In genomic region chr9:110105107-110105506, GRCh38 we compare ENCODE assay signal across 16 cellular contexts.
DNase-seq lines count a peak whose midpoint lies in the region; ATAC-seq and TF ChIP-seq lines count a peak whose summit lies in the region.
"Had no signal": no experiment of that assay in that cellular context is flagged by ENCODE, and none has a peak within 500 bp of the region (broad histone marks: within the 10 kb centered on the region; RNA-seq: fewer than 3 reads in every experiment).

No MANE protein-coding gene starts in this region.

- DNase-seq in HFFc6 (peak; percentile 65), brain microvascular endothelial cell (peak; percentile 63), hepatic stellate cell (ENCODE audit: low spot score) (peak; percentile 55), LoVo (ENCODE audit: low spot score) (no peak), SIG-M5 (lab: John Stamatoyannopoulos, UW) (no peak)
- no peak for DNase-seq in stimulated activated naive B cell treated with anti-CD40 and anti-IgM and Interleukin-4, amounts not matched to agents 10 μg/mL and 1 μg/mL and 100 μg/mL, for 72 hours
- DNase-seq: activated naive CD4-positive, alpha-beta T cell treated with Interleukin-2 at 50 U/mL for 16 hours; CD8-positive, alpha-beta T cell; natural killer cell; NK-92 treated with Interleukin-12 subunit alpha and Interleukin-12 subunit beta, amount 100 ng/mL, for 24 hours; retina; SJCRH30; stimulated activated CD4-positive, alpha-beta T cell treated with anti-CD3 and anti-CD28 coated beads, Interleukin-1b, Interleukin-23, amount 100 ng/mL, for 48 hours had no signal

- H3K36me3 ChIP-seq in brain microvascular endothelial cell (replicated peaks), result peaks cover 14% of the 10 kb centered on the region
- H3K36me3 ChIP-seq: cardiac muscle cell had no signal

- H3K4me1 Mint-ChIP-seq in HFFc6 (ENCODE audit: low read depth), result peaks cover 79% of the 10 kb centered on the region
- peaks cover 45 to 75% of the 10 kb centered on the region in 2 donors for H3K4me1 Mint-ChIP-seq in stimulated activated naive B cell treated with anti-CD40 and anti-IgM and Interleukin-4, amounts not matched to agents 10 μg/mL and 1 μg/mL and 100 μg/mL, for 72 hours
- H3K4me1 Mint-ChIP-seq: natural killer cell had no signal

- H3K9me3 Mint-ChIP-seq in HFFc6, result no peaks in the 10 kb centered on the region
- no peaks in the 10 kb centered on the region for H3K9me3 Mint-ChIP-seq in stimulated activated naive B cell treated with anti-CD40 and anti-IgM and Interleukin-4, amounts not matched to agents 10 μg/mL and 1 μg/mL and 100 μg/mL, for 72 hours
- H3K9me3 Mint-ChIP-seq: CD8-positive, alpha-beta T cell; natural killer cell had no signal

- peak overlapping the region; percentile 88 for H3K27ac Mint-ChIP-seq in HFFc6
- peak overlapping the region; percentile 14 for H3K27ac Mint-ChIP-seq in stimulated activated naive B cell treated with anti-CD40 and anti-IgM and Interleukin-4, amounts not matched to agents 10 μg/mL and 1 μg/mL and 100 μg/mL, for 72 hours
- H3K27ac Mint-ChIP-seq: CD8-positive, alpha-beta T cell; natural killer cell had no signal

- no peaks in the 10 kb centered on the region for H3K27me3 ChIP-seq in brain microvascular endothelial cell (replicated peaks)
- H3K27me3 ChIP-seq: cardiac muscle cell, SJCRH30 had no signal

- H3K36me3 Mint-ChIP-seq in HFFc6 (ENCODE audit: low read depth), result no peaks in the 10 kb centered on the region
- peaks cover 35 to 51% of the 10 kb centered on the region in 2 donors for H3K36me3 Mint-ChIP-seq in stimulated activated naive B cell treated with anti-CD40 and anti-IgM and Interleukin-4, amounts not matched to agents 10 μg/mL and 1 μg/mL and 100 μg/mL, for 72 hours
- H3K36me3 Mint-ChIP-seq: CD8-positive, alpha-beta T cell; natural killer cell had no signal

- TF ChIP-seq CTCF in HFFc6 (IDR thresholded peaks at IDR 0.05), result no peak
- no peak for TF ChIP-seq CTCF in brain microvascular endothelial cell (IDR thresholded peaks at IDR 0.05; ENCODE audit: low read depth, low read length, missing control alignments)

- H3K27me3 Mint-ChIP-seq in HFFc6 (ENCODE audit: insufficient read depth), result peaks cover 2% of the 10 kb centered on the region; the same call in 1 of the 2 replicates
- no peaks in the 10 kb centered on the region for H3K27me3 Mint-ChIP-seq in stimulated activated naive B cell treated with anti-CD40 and anti-IgM and Interleukin-4, amounts not matched to agents 10 μg/mL and 1 μg/mL and 100 μg/mL, for 72 hours

- in situ Hi-C loops in brain microvascular endothelial cell (cut with HindIII; ENCODE audit: low pct_ligation_motif_present, low sequenced_read_pairs), result no loop called here

- H3K4me3 ChIP-seq in brain microvascular endothelial cell (ENCODE audit: low read depth, low read length), result no peak overlapping the region
- H3K4me3 ChIP-seq: cardiac muscle cell, SJCRH30 had no signal

- no peak overlapping the region for H3K4me3 Mint-ChIP-seq in HFFc6
- no peak overlapping the region for H3K4me3 Mint-ChIP-seq in stimulated activated naive B cell treated with anti-CD40 and anti-IgM and Interleukin-4, amounts not matched to agents 10 μg/mL and 1 μg/mL and 100 μg/mL, for 72 hours
- H3K4me3 Mint-ChIP-seq: CD8-positive, alpha-beta T cell; natural killer cell had no signal

- ATAC-seq in stimulated activated naive B cell treated with anti-CD40 and anti-IgM and Interleukin-4, amounts not matched to agents 10 μg/mL and 1 μg/mL and 100 μg/mL, for 72 hours (replicated peaks), result no peak
- ATAC-seq in GM18511 (IDR thresholded peaks at IDR 0.05; ENCODE audit: unreplicated experiment) (no peak), HG03196 (IDR thresholded peaks at IDR 0.05; ENCODE audit: unreplicated experiment) (no peak)
- ATAC-seq: CD8-positive, alpha-beta T cell; natural killer cell had no signal

- peak overlapping the region; percentile 70 for H3K27ac ChIP-seq in brain microvascular endothelial cell
- H3K27ac ChIP-seq: cardiac muscle cell, SJCRH30 had no signal

Comparison
In these comparisons a context has a peak if more than half of its experiments do, and no peak if none do; other contexts are left out.
1. DNase-seq: peak in HFFc6 (single experiment), brain microvascular endothelial cell (single experiment) and hepatic stellate cell (single experiment); none in stimulated activated naive B cell treated with anti-CD40 and anti-IgM and Interleukin-4, amounts not matched to agents 10 μg/mL and 1 μg/mL and 100 μg/mL, for 72 hours (single experiment), LoVo (single experiment) and SIG-M5 (single experiment).